8 cellular contexts compared by ENCODE assay signal in genomic region chr7:150370612-150371071, GRCh38. TPM values are rescaled to one million over a fixed set of nuclear protein-coding genes. Genes with fewer than 3 reads are reported as not detected.
DNase-seq lines count a peak whose midpoint lies in the region; ATAC-seq and TF ChIP-seq lines count a peak whose summit lies in the region.

No MANE protein-coding gene starts in this region.

- H3K9ac ChIP-seq in mucosa of rectum (ENCODE audit: low read depth in 1 of 2, low read length in 2 of 2), result peak overlapping the region; percentile 83 to 92

- H3K36me3 ChIP-seq in body of pancreas (replicated peaks in 1 of 2; ENCODE audit: insufficient read depth in 1 of 2, low read depth in 2 of 2), result peaks cover 0 to 2% of the 10 kb centered on the region in 2 donors
- H3K36me3 ChIP-seq in mucosa of rectum (ENCODE audit: control insufficient read depth in 2 of 2, insufficient read depth in 2 of 2, low read length in 2 of 2), result peaks cover 11 to 30% of the 10 kb centered on the region in 2 donors

- peaks cover 5% of the 10 kb centered on the region for H3K36me3 Mint-ChIP-seq in HFFc6 (ENCODE audit: low read depth)

- 40 to 51% methylated on average over 1 to 3 of the region's 3 CpGs for WGBS in body of pancreas, 2 donors

- intact Hi-C loops in body of pancreas (cut with DNase I), result no loop called here

- no peak for TF ChIP-seq CTCF in AG04449 (IDR thresholded peaks at IDR 0.05; ENCODE audit: insufficient read depth, low read length, missing control alignments)
- 0 out of 2 replicates have a peak, but pooled peaks have one; percentile 10 for TF ChIP-seq CTCF in HFFc6 (IDR thresholded peaks at IDR 0.05)
- no peak for TF ChIP-seq CTCF in body of pancreas (IDR thresholded peaks at IDR 0.05)

- DNase-seq in AG04449 (ENCODE audit: low read depth, low spot score) (no peak), HFFc6 (peak; percentile 72), body of pancreas (no peak), HUDEP-2 (lab: John Stamatoyannopoulos, UW; ENCODE audit: unreplicated experiment in 76 of 76) (no peak)

- POLR2A ChIA-PET in AG04449 (lab: Yijun Ruan, JAX), result interaction anchor here (0.6 kb wide), 1 partner anchor 21 kb away, joined by 4 read pairs; no protein-coding TSS in a partner anchor

- H3K27ac ChIP-seq in body of pancreas (peak overlapping the region in 3 of 4 donors; percentile 99 to 100 (median 100)), mucosa of rectum (ENCODE audit: low read depth in 2 of 2, low read length in 2 of 2) (peak overlapping the region; percentile 94 to 96)

- H3K9me3 ChIP-seq in body of pancreas (no peaks in the 10 kb centered on the region), mucosa of rectum (ENCODE audit: control insufficient read depth in 2 of 2, low read length in 2 of 2) (no peaks in the 10 kb centered on the region)

- peak overlapping the region; percentile 89 for H3K4me3 ChIP-seq in AG04449 (ENCODE audit: low read depth, low read length)
- H3K4me3 ChIP-seq in body of pancreas, result no peak overlapping the region
- H3K4me3 ChIP-seq in mucosa of rectum (ENCODE audit: low read length in 2 of 2), result peak overlapping the region; percentile 84 to 97

- H3K4me3 Mint-ChIP-seq in HFFc6, result peak overlapping the region; percentile 96

- H3K9me3 Mint-ChIP-seq in HFFc6, result no peaks in the 10 kb centered on the region

- peaks cover 68% of the 10 kb centered on the region for H3K4me1 ChIP-seq in body of pancreas
- H3K4me1 ChIP-seq in mucosa of rectum (ENCODE audit: control insufficient read depth in 2 of 2, insufficient read depth in 2 of 2, low read length in 2 of 2), result peaks cover 51 to 57% of the 10 kb centered on the region in 2 donors

- TF ChIP-seq POLR2A in body of pancreas (IDR thresholded peaks at IDR 0.05), result no peak
- no peak for TF ChIP-seq POLR2A in GM18505 (IDR thresholded peaks at IDR 0.05; ENCODE audit: borderline replicate concordance, extremely low read depth, insufficient read depth, insufficient read length)

- ATAC-seq in body of pancreas (no peak), GM18870 (IDR thresholded peaks at IDR 0.05; ENCODE audit: unreplicated experiment) (no peak), GM18505 (IDR thresholded peaks at IDR 0.05; ENCODE audit: unreplicated experiment) (no peak), HG03378 (IDR thresholded peaks at IDR 0.05; ENCODE audit: unreplicated experiment) (no peak)

- peaks cover 6% of the 10 kb centered on the region for H3K27me3 Mint-ChIP-seq in HFFc6 (ENCODE audit: insufficient read depth)

- H3K4me1 Mint-ChIP-seq in HFFc6 (ENCODE audit: low read depth), result peaks cover 16% of the 10 kb centered on the region

- CTCF ChIA-PET in AG04449 (lab: Yijun Ruan, JAX), result interaction anchor here (0.8 to 3.4 kb wide), 4 partner anchors 15 to 48 kb away, joined by 3 to 28 read pairs (median 4); a partner anchor contains a TSS

- peak overlapping the region; percentile 98 for H3K27ac Mint-ChIP-seq in HFFc6

- H3K27me3 ChIP-seq in body of pancreas (no peaks in the 10 kb centered on the region), mucosa of rectum (ENCODE audit: control insufficient read depth in 2 of 2, insufficient read depth in 2 of 2, low read length in 2 of 2) (no peaks in the 10 kb centered on the region)

RNA-seq across cellular contexts. Expression of gene REPIN1, which starts 2.0 kb away (rescaled TPM):
- 10 to 100 TPM; 68.8 to 78.3 (median 75.5) TPM for total RNA-seq in HFFc6 (2021; fragmentation: NEBNext Ultra II Directional; extraction: Animal tissue kit (Norgen Biotek cat#: 25700))
- 100 to 1,000 TPM in 1 of 2 donors, 10 to 100 TPM in 1; 77.0 to 117 TPM for total RNA-seq in body of pancreas

RNA-seq across cellular contexts. Expression of gene ZNF775, which starts 8.5 kb away (rescaled TPM):
- total RNA-seq in HFFc6 (2021; fragmentation: NEBNext Ultra II Directional; extraction: Animal tissue kit (Norgen Biotek cat#: 25700)), result 1 to 10 TPM; 2.7 to 3.8 (median 2.9) TPM
- 10 to 100 TPM in 1 of 2 donors, 1 to 10 TPM in 1; 6.0 to 10.2 TPM for total RNA-seq in body of pancreas

RNA-seq across cellular contexts. Expression of gene RARRES2, which starts 29.2 kb away (rescaled TPM):
- under 1 TPM in 2 of 6 experiments, not detected in 4; 0.28 to 0.39 TPM for total RNA-seq in HFFc6 (2021; fragmentation: NEBNext Ultra II Directional; extraction: Animal tissue kit (Norgen Biotek cat#: 25700))
- 100 to 1,000 TPM; 245 to 400 TPM for total RNA-seq in body of pancreas

RNA-seq across cellular contexts. Expression of gene ACTR3C, which starts 47.3 kb away (rescaled TPM):
- total RNA-seq in HFFc6 (2021; fragmentation: NEBNext Ultra II Directional; extraction: Animal tissue kit (Norgen Biotek cat#: 25700)), result not detected
- total RNA-seq in body of pancreas, result 10 to 100 TPM; 35.5 to 69.9 TPM

RNA-seq across cellular contexts. Expression of gene LRRC61, which starts 47.5 kb away (rescaled TPM):
- not detected for total RNA-seq in HFFc6 (2021; fragmentation: NEBNext Ultra II Directional; extraction: Animal tissue kit (Norgen Biotek cat#: 25700))
- 10 to 100 TPM in 1 of 2 donors, 1 to 10 TPM in 1; 4.9 to 25.2 TPM for total RNA-seq in body of pancreas

Comparison
In these comparisons a context has a peak if more than half of its experiments do, and no peak if none do; other contexts are left out.
1. H3K4me3 ChIP-seq: peak in AG04449 (single experiment) and mucosa of rectum (2 of 2); none in body of pancreas (0 of 2).
2. RNA of gene RARRES2, which starts 29.2 kb away (total RNA-seq): 245 to 400 TPM in body of pancreas; 0.28 to 0.39 TPM in HFFc6; every median in the first group is over 100 times any median in the second.